In the genomic region with DNA sequence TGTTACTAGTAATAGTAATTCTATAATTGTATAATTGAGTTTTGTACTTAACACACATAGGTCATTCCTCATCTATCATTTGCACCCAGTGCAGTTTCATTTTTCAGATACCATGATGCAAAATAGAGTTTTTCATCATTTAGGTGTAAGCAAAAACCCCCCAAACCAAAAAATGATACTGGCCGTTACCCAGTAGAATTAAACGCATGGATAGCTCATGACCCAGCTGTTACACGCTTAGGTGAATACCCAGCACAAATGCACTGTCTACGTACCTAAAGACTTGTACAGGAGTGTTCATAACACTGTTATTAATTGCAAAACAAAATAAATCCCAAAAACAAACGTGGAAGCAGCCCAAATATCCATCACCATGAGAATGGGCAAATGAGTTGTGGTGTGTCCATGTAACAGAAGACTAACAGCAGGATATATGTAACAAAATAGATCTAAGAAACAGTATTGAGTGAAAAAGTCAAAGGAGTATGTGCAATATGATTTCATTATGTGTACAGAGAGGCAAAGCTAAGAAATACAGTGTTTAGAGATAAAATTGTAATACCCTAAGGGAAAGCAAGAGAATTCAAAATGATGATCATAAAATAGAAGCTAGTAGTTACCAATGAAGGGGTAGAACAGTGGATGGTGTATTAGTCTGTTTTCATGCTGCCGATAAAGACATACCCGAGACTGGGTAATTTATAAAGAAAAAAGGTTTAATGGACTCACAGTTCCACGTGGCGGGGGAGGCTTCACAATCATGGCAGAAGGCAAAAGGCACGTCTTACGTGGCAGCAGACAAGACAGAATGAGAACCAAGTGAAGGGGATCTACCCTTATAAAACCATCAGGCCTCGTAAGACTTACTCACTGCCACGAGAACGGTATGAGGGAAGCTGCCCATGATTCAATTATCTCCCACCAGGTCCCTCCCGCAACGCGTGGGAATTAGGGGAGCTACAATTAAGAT, we compare ENCODE assay signal across 15 cellular contexts.
"Had no signal": no experiment of that assay in that cellular context is flagged by ENCODE, and none has a peak within 500 bp of the region (broad histone marks: within the 10 kb centered on the region; RNA-seq: fewer than 3 reads in every experiment).

No MANE protein-coding gene starts in this region.

- H3K4me1 ChIP-seq: adrenal gland, colonic mucosa, pancreas, thyroid gland had no signal

- ATAC-seq: gastrocnemius medialis, left ventricle myocardium superior, pancreas had no signal

- H3K4me3 ChIP-seq: adrenal gland, colonic mucosa, gastrocnemius medialis, pancreas, skin epidermis, thyroid gland had no signal

- H3K9me3 ChIP-seq: adrenal gland, colonic mucosa, gastrocnemius medialis, pancreas, thyroid gland had no signal

- H3K4me3 Mint-ChIP-seq: neural crest cell had no signal

- H3K27me3 ChIP-seq: adrenal gland, colonic mucosa, gastrocnemius medialis, pancreas, thyroid gland had no signal

- H3K36me3 ChIP-seq: colonic mucosa had no signal

- DNase-seq: activated CD4-positive, alpha-beta T cell treated with anti-CD3 and anti-CD28 coated beads, Interleukin-2, amount 50 U/mL, for 4 hours; activated CD4-positive, CD25-positive, alpha-beta regulatory T cell treated with anti-CD3 and anti-CD28 coated beads, Interleukin-2, amount 50 U/mL, for 72 hours; activated naive CD4-positive, alpha-beta T cell treated with anti-CD3 and anti-CD28 coated beads, Interleukin-2, amount 50 U/mL, for 16 hours; caudate nucleus; colonic mucosa; effector CD4-positive, alpha-beta T cell; gastrocnemius medialis; left ventricle myocardium superior; mesenchymal stem cell; pancreas; retina; thyroid gland had no signal

- H3K27ac ChIP-seq: adrenal gland, colonic mucosa, gastrocnemius medialis, pancreas, skin epidermis, thyroid gland had no signal
